In the genomic region with DNA sequence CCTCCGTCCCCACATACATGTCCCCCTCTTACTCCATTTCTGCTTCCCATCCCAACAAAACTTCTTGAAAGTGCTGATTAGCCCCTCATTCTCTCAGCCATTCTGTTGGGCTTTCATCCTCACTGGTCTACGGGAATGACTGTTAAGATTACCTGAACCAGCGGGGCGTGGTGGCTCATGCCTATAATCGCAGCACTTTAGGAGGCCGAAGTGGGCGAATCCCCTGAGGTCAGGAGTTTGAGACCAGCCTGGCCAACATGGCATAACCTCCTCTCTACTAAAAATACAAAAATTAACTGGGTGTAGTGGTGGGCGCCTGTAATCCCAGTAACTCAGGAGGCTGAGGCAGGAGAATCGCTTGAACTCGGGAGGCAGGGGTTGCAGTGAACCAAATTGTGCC, we compare ENCODE assay signal across 8 cellular contexts. TPM values are rescaled to one million over a fixed set of nuclear protein-coding genes. Genes with fewer than 3 reads are reported as not detected.
DNase-seq lines count a peak whose midpoint lies in the region; ATAC-seq and TF ChIP-seq lines count a peak whose summit lies in the region.
"Not testable (repeated sequence)": the region's sequence is repeated elsewhere in the genome, so short reads cannot be mapped to it uniquely, and the experiment has no call there.

No MANE protein-coding gene starts in this region.

- H3K4me1 Mint-ChIP-seq in H9 (peaks cover 11 to 17% of the 10 kb centered on the region in 2 experiments), natural killer cell (peaks cover 42 to 45% of the 10 kb centered on the region in 2 donors)
- H3K4me1 Mint-ChIP-seq in activated CD4-positive, alpha-beta memory T cell treated with anti-CD3 and anti-CD28 coated beads for 36 hours (ENCODE audit: low read depth), result peaks cover 47% of the 10 kb centered on the region
- H3K4me1 Mint-ChIP-seq in activated naive CD4-positive, alpha-beta T cell treated with anti-CD3 and anti-CD28 coated beads, Interleukin-2, amount 50 U/mL, for 24 hours, result peaks cover 42% of the 10 kb centered on the region
- peaks cover 37 to 44% of the 10 kb centered on the region in 2 donors for H3K4me1 Mint-ChIP-seq in effector memory CD8-positive, alpha-beta T cell (ENCODE audit: low read depth in 2 of 2)
- H3K4me1 Mint-ChIP-seq in stimulated activated memory B cell treated with anti-CD40 and anti-IgM and Interleukin-4, amounts not matched to agents 10 μg/mL and 1 μg/mL and 100 μg/mL, for 72 hours, result peaks cover 48% of the 10 kb centered on the region

- H3K23me2 ChIP-seq in H9 (ENCODE audit: insufficient read length, low read depth, low read length, poor library complexity, severe bottlenecking), result not testable (repeated sequence)

- not testable (repeated sequence) for H4K91ac ChIP-seq in H9 (ENCODE audit: insufficient read length, low read depth, low read length)

- H3K79me2 ChIP-seq in H9 (ENCODE audit: insufficient read depth, low read length) (peaks cover 30% of the 10 kb centered on the region; the same call in 1 of the 2 replicates), PC-3 (ENCODE audit: low read length) (peaks cover 77% of the 10 kb centered on the region)

- H2AFZ ChIP-seq in H9 (ENCODE audit: low read length); PC-3 (ENCODE audit: low read length): not testable (repeated sequence)

- H2BK12ac ChIP-seq in H9 (ENCODE audit: insufficient read length, low read depth, low read length), result not testable (repeated sequence)

- WGBS in H9 (ENCODE audit: extremely low coverage, insufficient read length, low lambda C conversion rate), result no CpG with 5 or more reads among the region's 10 CpGs

- H3K23ac ChIP-seq in H9 (ENCODE audit: insufficient read length, low read depth, low read length), result not testable (repeated sequence)

- TF ChIP-seq CTCF in H9 (conservative IDR thresholded peaks at IDR 0.05); PC-3 (conservative IDR thresholded peaks at IDR 0.05; ENCODE audit: low read depth, low read length); natural killer cell (IDR thresholded peaks at IDR 0.05): not testable (repeated sequence)

- not testable (repeated sequence) for H4K8ac ChIP-seq in H9 (replicated peaks; ENCODE audit: insufficient read length, low read depth, low read length)

- ATAC-seq in PC-3; effector memory CD8-positive, alpha-beta T cell (replicated peaks); natural killer cell; stimulated activated memory B cell treated with anti-CD40 and anti-IgM and Interleukin-4, amounts not matched to agents 10 μg/mL and 1 μg/mL and 100 μg/mL, for 72 hours: not testable (repeated sequence)

- peaks cover 13% of the 10 kb centered on the region for H3K79me1 ChIP-seq in H9 (ENCODE audit: insufficient read depth, low read depth, low read length, poor library complexity, severe bottlenecking)

- H3K14ac ChIP-seq in H9 (ENCODE audit: insufficient read depth, low read length), result not testable (repeated sequence)

- POLR2A ChIA-PET in PC-3 (lab: Charles Lee; ENCODE audit: unreplicated experiment); activated CD4-positive, alpha-beta memory T cell treated with anti-CD3 and anti-CD28 coated beads for 36 hours (lab: Charles Lee): not testable (repeated sequence)

- not testable (repeated sequence) for H2BK15ac ChIP-seq in H9 (ENCODE audit: low read depth, low read length)

- peak overlapping the region; percentile 94; the same call in 1 of the 2 replicates for H3K9ac ChIP-seq in BLaER1
- H3K9ac ChIP-seq in H9 (ENCODE audit: extremely low read depth, insufficient read length, low read length); PC-3 (ENCODE audit: low read length): not testable (repeated sequence)

- not testable (repeated sequence) for H3K27me3 Mint-ChIP-seq in H9 (ENCODE audit: low read depth); activated CD4-positive, alpha-beta memory T cell treated with anti-CD3 and anti-CD28 coated beads for 36 hours; activated naive CD4-positive, alpha-beta T cell treated with anti-CD3 and anti-CD28 coated beads, Interleukin-2, amount 50 U/mL, for 24 hours; effector memory CD8-positive, alpha-beta T cell; natural killer cell (ENCODE audit: low read depth in 2 of 2); stimulated activated memory B cell treated with anti-CD40 and anti-IgM and Interleukin-4, amounts not matched to agents 10 μg/mL and 1 μg/mL and 100 μg/mL, for 72 hours

- H3F3A ChIP-seq in PC-3 (ENCODE audit: low read length, unreplicated experiment), result not testable (repeated sequence)

- H3K4me1 ChIP-seq in BLaER1 (peaks cover 48% of the 10 kb centered on the region), PC-3 (ENCODE audit: insufficient read depth, low read length) (peaks cover 33% of the 10 kb centered on the region)
- H3K4me1 ChIP-seq in H9 (ENCODE audit: insufficient read depth, low read length), result not testable (repeated sequence)

- not testable (repeated sequence) for H3K4me3 ChIP-seq in BLaER1
- H3K4me3 ChIP-seq in PC-3 (ENCODE audit: low read length), result 0 out of 2 replicates have a peak overlapping the region, but pooled peaks have one; percentile 93

- H3K27ac Mint-ChIP-seq in H9, result peak overlapping the region in 1 of 3 experiments; percentile 29; a peak in 1 of 7 replicates
- not testable (repeated sequence) for H3K27ac Mint-ChIP-seq in activated CD4-positive, alpha-beta memory T cell treated with anti-CD3 and anti-CD28 coated beads for 36 hours; stimulated activated memory B cell treated with anti-CD40 and anti-IgM and Interleukin-4, amounts not matched to agents 10 μg/mL and 1 μg/mL and 100 μg/mL, for 72 hours
- H3K27ac Mint-ChIP-seq in activated naive CD4-positive, alpha-beta T cell treated with anti-CD3 and anti-CD28 coated beads, Interleukin-2, amount 50 U/mL, for 24 hours, result peak overlapping the region; percentile 80
- peak overlapping the region; percentile 24 to 99 for H3K27ac Mint-ChIP-seq in effector memory CD8-positive, alpha-beta T cell
- H3K27ac Mint-ChIP-seq in natural killer cell, result peak overlapping the region; percentile 99 to 100

- H3K36me3 Mint-ChIP-seq in H9 (ENCODE audit: insufficient read depth in 1 of 3, low read depth in 3 of 3); activated naive CD4-positive, alpha-beta T cell treated with anti-CD3 and anti-CD28 coated beads, Interleukin-2, amount 50 U/mL, for 24 hours; natural killer cell: not testable (repeated sequence)
- H3K36me3 Mint-ChIP-seq in activated CD4-positive, alpha-beta memory T cell treated with anti-CD3 and anti-CD28 coated beads for 36 hours, result peaks cover 20% of the 10 kb centered on the region
- peaks cover 50% of the 10 kb centered on the region for H3K36me3 Mint-ChIP-seq in effector memory CD8-positive, alpha-beta T cell (ENCODE audit: insufficient read depth)
- H3K36me3 Mint-ChIP-seq in stimulated activated memory B cell treated with anti-CD40 and anti-IgM and Interleukin-4, amounts not matched to agents 10 μg/mL and 1 μg/mL and 100 μg/mL, for 72 hours, result peaks cover 11% of the 10 kb centered on the region

- not testable (repeated sequence) for H3T11ph ChIP-seq in H9 (ENCODE audit: low read length)

- intact Hi-C loops in PC-3 (cut with micrococcal nuclease) (loop anchor here (5.0 to 10.0 kb wide), 3 partner anchors 84 to 298 kb away; no protein-coding TSS in a partner anchor), natural killer cell (cut with micrococcal nuclease) (loop anchor here (10.0 kb wide), 1 partner anchor 88 kb away; the partner anchor contains the start of gene TPST1)
- intact Hi-C loops in activated CD4-positive, alpha-beta memory T cell treated with anti-CD3 and anti-CD28 coated beads for 36 hours (cut with micrococcal nuclease), result loop anchor here (10.0 kb wide), 1 partner anchor 88 kb away; the partner anchor contains the start of gene TPST1

- peak overlapping the region; percentile 60 to 99; a peak in 3 of 5 replicates for H3K4me3 Mint-ChIP-seq in H9
- H3K4me3 Mint-ChIP-seq in activated CD4-positive, alpha-beta memory T cell treated with anti-CD3 and anti-CD28 coated beads for 36 hours, result peak overlapping the region; percentile 57
- H3K4me3 Mint-ChIP-seq in activated naive CD4-positive, alpha-beta T cell treated with anti-CD3 and anti-CD28 coated beads, Interleukin-2, amount 50 U/mL, for 24 hours, result peak overlapping the region; percentile 92
- H3K4me3 Mint-ChIP-seq in effector memory CD8-positive, alpha-beta T cell, result peak overlapping the region; percentile 19 to 97
- H3K4me3 Mint-ChIP-seq in natural killer cell, result peak overlapping the region; percentile 74
- peak overlapping the region; percentile 52 for H3K4me3 Mint-ChIP-seq in stimulated activated memory B cell treated with anti-CD40 and anti-IgM and Interleukin-4, amounts not matched to agents 10 μg/mL and 1 μg/mL and 100 μg/mL, for 72 hours

- BruUV-seq in PC-3 (replicated peaks; lab: Mats Ljungman, UMichigan), result not testable (repeated sequence)

- H3K18ac ChIP-seq in H9 (ENCODE audit: insufficient read length, low read depth, low read length), result not testable (repeated sequence)

- H3K36me3 ChIP-seq in BLaER1, result peaks cover 52% of the 10 kb centered on the region
- not testable (repeated sequence) for H3K36me3 ChIP-seq in PC-3 (ENCODE audit: low read depth, low read length)

- CTCF ChIA-PET in PC-3 (lab: Charles Lee); activated CD4-positive, alpha-beta memory T cell treated with anti-CD3 and anti-CD28 coated beads for 36 hours (lab: Charles Lee): not testable (repeated sequence)

- not testable (repeated sequence) for H3K27me3 ChIP-seq in BLaER1; H9 (ENCODE audit: insufficient read depth, low read length); PC-3 (ENCODE audit: low read length)

- not testable (repeated sequence) for H3K27ac ChIP-seq in BLaER1; H9 (ENCODE audit: insufficient read length, low read depth, low read length); PC-3 (ENCODE audit: low read length)

- not testable (repeated sequence) for H4K5ac ChIP-seq in H9 (ENCODE audit: insufficient read length, low read depth, low read length)

- H2AK5ac ChIP-seq in H9 (ENCODE audit: insufficient read length, low read length), result not testable (repeated sequence)

- H2BK20ac ChIP-seq in H9 (ENCODE audit: low read depth, low read length, poor library complexity, severe bottlenecking), result not testable (repeated sequence)

- H3K9me2 ChIP-seq in PC-3 (replicated peaks; ENCODE audit: low read length), result not testable (repeated sequence)

- peaks cover 62% of the 10 kb centered on the region for H4K20me1 ChIP-seq in BLaER1
- not testable (repeated sequence) for H4K20me1 ChIP-seq in H9 (ENCODE audit: control insufficient read depth, insufficient read depth, insufficient read length)
- peaks cover 29% of the 10 kb centered on the region for H4K20me1 ChIP-seq in PC-3 (ENCODE audit: low read length)

- not testable (repeated sequence) for H3K4ac ChIP-seq in H9 (ENCODE audit: low read depth, low read length)

- DNase-seq in H9; PC-3; activated CD4-positive, alpha-beta memory T cell treated with anti-CD3 and anti-CD28 coated beads for 36 hours; effector memory CD8-positive, alpha-beta T cell; natural killer cell: not testable (repeated sequence)

- not testable (repeated sequence) for H2BK120ac ChIP-seq in H9 (ENCODE audit: low read depth, low read length, poor library complexity, severe bottlenecking)

- not testable (repeated sequence) for H3K9me3 Mint-ChIP-seq in H9; activated CD4-positive, alpha-beta memory T cell treated with anti-CD3 and anti-CD28 coated beads for 36 hours; activated naive CD4-positive, alpha-beta T cell treated with anti-CD3 and anti-CD28 coated beads, Interleukin-2, amount 50 U/mL, for 24 hours; effector memory CD8-positive, alpha-beta T cell; natural killer cell; stimulated activated memory B cell treated with anti-CD40 and anti-IgM and Interleukin-4, amounts not matched to agents 10 μg/mL and 1 μg/mL and 100 μg/mL, for 72 hours

- H3K56ac ChIP-seq in H9 (ENCODE audit: insufficient read length, low read depth, low read length), result not testable (repeated sequence)

- not testable (repeated sequence) for H3K9me3 ChIP-seq in BLaER1; H9 (ENCODE audit: control insufficient read depth, low read depth, low read length); PC-3 (ENCODE audit: low read length)

- H2BK5ac ChIP-seq in H9 (ENCODE audit: insufficient read length, low read length), result not testable (repeated sequence)

- H3K4me2 ChIP-seq in BLaER1 (peak overlapping the region; percentile 87), PC-3 (ENCODE audit: low read length) (peak overlapping the region; percentile 99)
- not testable (repeated sequence) for H3K4me2 ChIP-seq in H9 (ENCODE audit: insufficient read depth, insufficient read length, low read length)

RNA-seq across cellular contexts. Expression of gene CRCP, which starts 2.0 kb away (rescaled TPM):
- total RNA-seq in H9 (2021), result 37.9 and 39.0 TPM in 2 replicates
- total RNA-seq in PC-3 (2014; rRNA removed), result 36.4 and 41.6 TPM in 2 replicates
- 10 to 100 TPM; 19.3 to 19.6 TPM for total RNA-seq in activated CD4-positive, alpha-beta memory T cell treated with anti-CD3 and anti-CD28 coated beads for 36 hours
- 10 to 100 TPM; 67.5 to 72.1 (median 68.0) TPM for total RNA-seq in natural killer cell

RNA-seq across cellular contexts. Expression of gene ASL, which starts 41.1 kb away (rescaled TPM):
- 30.7 and 31.9 TPM in 2 replicates for total RNA-seq in H9 (2021)
- total RNA-seq in PC-3 (2014; rRNA removed), result 55.9 and 69.0 TPM in 2 replicates
- 10 to 100 TPM; 26.2 to 26.8 TPM for total RNA-seq in activated CD4-positive, alpha-beta memory T cell treated with anti-CD3 and anti-CD28 coated beads for 36 hours
- total RNA-seq in natural killer cell, result 10 to 100 TPM; 58.1 to 69.9 (median 60.0) TPM
